ENCODE assay signal across 10 cellular contexts in genomic region chr7:2724036-2724435, GRCh38. TPM values are rescaled to one million over a fixed set of nuclear protein-coding genes. Genes with fewer than 3 reads are reported as not detected.
A peak's percentile ranks its signal among the peaks of the same experiment; 100 is the strongest.
DNase-seq lines count a peak whose midpoint lies in the region; ATAC-seq and TF ChIP-seq lines count a peak whose summit lies in the region.
"Not testable (repeated sequence)": the region's sequence is repeated elsewhere in the genome, so short reads cannot be mapped to it uniquely, and the experiment has no call there.
"Had no signal": no experiment of that assay in that cellular context is flagged by ENCODE, and none has a peak within 500 bp of the region (broad histone marks: within the 10 kb centered on the region; RNA-seq: fewer than 3 reads in every experiment).

No MANE protein-coding gene starts in this region.

- H3K9me3 Mint-ChIP-seq in CD8-positive, alpha-beta T cell = not testable (repeated sequence)

- POLR2A ChIA-PET in CD8-positive, alpha-beta T cell (lab: Charles Lee) = not testable (repeated sequence)

- not testable (repeated sequence) for H4K20me1 ChIP-seq in osteoblast (ENCODE audit: insufficient read depth, low read length)

- peak overlapping the region; percentile 56 for H3K27ac Mint-ChIP-seq in CD8-positive, alpha-beta T cell

- H3K4me2 ChIP-seq in osteoblast (ENCODE audit: insufficient read depth, low read length) = not testable (repeated sequence)

- CTCF ChIA-PET in CD8-positive, alpha-beta T cell (lab: Charles Lee) = interaction anchor here (1.4 to 2.2 kb wide), 2 partner anchors 14 to 53 kb away, joined by 6 to 11 read pairs; no protein-coding TSS in a partner anchor

- H3K9me3 ChIP-seq in CD8-positive, alpha-beta T cell (ENCODE audit: low read length); left ventricle myocardium inferior (replicated peaks); right lobe of liver; osteoblast (ENCODE audit: low read depth, low read length); spleen: not testable (repeated sequence)

- H3K79me2 ChIP-seq in osteoblast (ENCODE audit: insufficient read depth, low read length) = not testable (repeated sequence)

- not testable (repeated sequence) for H3K27ac ChIP-seq in CD8-positive, alpha-beta T cell (ENCODE audit: low read depth, low read length); left ventricle myocardium inferior (replicated peaks); right lobe of liver; osteoblast (ENCODE audit: low read depth, low read length); spleen

- H3K4me3 ChIP-seq in CD8-positive, alpha-beta T cell (ENCODE audit: low read depth, low read length); left ventricle myocardium inferior; right lobe of liver; osteoblast (ENCODE audit: insufficient read depth, low read length); spleen: not testable (repeated sequence)

- WGBS in right lobe of liver (ENCODE audit: insufficient coverage, low coverage, low lambda C conversion rate, missing lambda C conversion rate) = 90% methylated on average over 2 of the region's 15 CpGs
- WGBS in spleen, 5 donors = 94 to 96% (median 95%) methylated on average over 11 to 15 of the region's 15 CpGs

- peaks cover 26% of the 10 kb centered on the region for H3K4me1 Mint-ChIP-seq in CD8-positive, alpha-beta T cell (ENCODE audit: low read depth)

- H3K36me3 ChIP-seq in CD8-positive, alpha-beta T cell (ENCODE audit: insufficient read depth, low read length); right lobe of liver; osteoblast (ENCODE audit: insufficient read depth, low read length): not testable (repeated sequence)
- peaks cover 53% of the 10 kb centered on the region for H3K36me3 ChIP-seq in left ventricle myocardium inferior
- H3K36me3 ChIP-seq in spleen = peaks cover 0 to 69% (median 4%) of the 10 kb centered on the region in 6 donors

- not testable (repeated sequence) for TF ChIP-seq CTCF in CD8-positive, alpha-beta T cell (IDR thresholded peaks at IDR 0.05); left ventricle myocardium inferior (IDR thresholded peaks at IDR 0.05; ENCODE audit: borderline replicate concordance); right lobe of liver (IDR thresholded peaks at IDR 0.05); osteoblast (IDR thresholded peaks at IDR 0.05; ENCODE audit: extremely low read depth, low read depth, low read length); spleen (IDR thresholded peaks at IDR 0.05 in 8 of 11, conservative IDR thresholded peaks at IDR 0.05 in 3 of 11)

- H3K4me3 Mint-ChIP-seq in CD8-positive, alpha-beta T cell = not testable (repeated sequence)

- not testable (repeated sequence) for H3K27me3 Mint-ChIP-seq in CD8-positive, alpha-beta T cell (ENCODE audit: low read depth)

- H2AFZ ChIP-seq in osteoblast (ENCODE audit: low read length) = not testable (repeated sequence)

- TF ChIP-seq POLR2A in right lobe of liver (IDR thresholded peaks at IDR 0.05); spleen (IDR thresholded peaks at IDR 0.05): not testable (repeated sequence)

- ATAC-seq in CD8-positive, alpha-beta T cell; Right ventricle myocardium inferior; right lobe of liver: not testable (repeated sequence)

- peaks cover 11% of the 10 kb centered on the region for H3K4me1 ChIP-seq in CD8-positive, alpha-beta T cell (ENCODE audit: insufficient read depth, low read length)
- not testable (repeated sequence) for H3K4me1 ChIP-seq in left ventricle myocardium inferior; right lobe of liver; osteoblast (ENCODE audit: insufficient read depth, low read length)
- peaks cover 7 to 49% (median 29%) of the 10 kb centered on the region in 6 donors for H3K4me1 ChIP-seq in spleen

- not testable (repeated sequence) for H3K27me3 ChIP-seq in CD8-positive, alpha-beta T cell (ENCODE audit: insufficient read depth, low read length); left ventricle myocardium inferior (ENCODE audit: low read depth); right lobe of liver; osteoblast (ENCODE audit: insufficient read depth, low read length); spleen (replicated peaks in 1 of 7)

- intact Hi-C loops in CD8-positive, alpha-beta T cell (cut with DNase I, micrococcal nuclease) = loop anchor here in 1 of 2 experiments (5.0 kb wide), 1 partner anchor 118 kb away; the partner anchor contains the start of gene GNA12
- intact Hi-C loops in Right ventricle myocardium inferior (cut with DNase I); left ventricle myocardium inferior (cut with micrococcal nuclease); right lobe of liver (cut with DNase I); spleen (cut with DNase I; ENCODE audit: low total_unique reads): not testable (repeated sequence)

- H3K36me3 Mint-ChIP-seq in CD8-positive, alpha-beta T cell = not testable (repeated sequence)

- DNase-seq in CD8-positive, alpha-beta T cell = not testable (repeated sequence)
- DNase-seq in activated T-cell treated with anti-CD3 and anti-CD28 coated beads, Interleukin-2, amount 50 U/mL, for 1 hour = peak; percentile 4
- DNase-seq in Right ventricle myocardium inferior (ENCODE audit: missing footprints) = peak; percentile 61
- peak; percentile 7 for DNase-seq in left ventricle myocardium inferior
- DNase-seq in right lobe of liver = peak in 2 of 3 donors; percentile 29 to 53
- peak; percentile 23 for DNase-seq in osteoblast (ENCODE audit: insufficient read length, low spot score, missing footprints)
- DNase-seq in spleen = peak; percentile 63

RNA-seq across cellular contexts. Expression of gene AMZ1, which starts 36.0 kb away (rescaled TPM):
- under 1 TPM; 0.47 to 0.54 TPM for total RNA-seq in CD8-positive, alpha-beta T cell
- total RNA-seq in Right ventricle myocardium inferior (0.05 TPM), left ventricle myocardium inferior (0.11 TPM), right lobe of liver (1 to 10 TPM in 4 of 6 experiments, under 1 TPM in 1, not detected in 1; 0.42 to 5.8 (median 1.4) TPM), osteoblast (2.1 and 2.5 TPM in 2 replicates), spleen (1 to 10 TPM in 6 of 7 donors, under 1 TPM in 1; 0.97 to 3.4 (median 1.9) TPM)
- 1 to 10 TPM in 1 of 3 donors, under 1 TPM in 2; 0.20 to 1.6 (median 0.57) TPM for polyA plus RNA-seq in spleen
- total RNA-seq: G401, H4, HT1080 had no signal
